18 cellular contexts compared by ENCODE assay signal in genomic region chr1:115436596-115436995, GRCh38.
"Had no signal": no experiment of that assay in that cellular context is flagged by ENCODE, and none has a peak within 500 bp of the region (broad histone marks: within the 10 kb centered on the region; RNA-seq: fewer than 3 reads in every experiment).

No MANE protein-coding gene starts in this region.

- DNase-seq: effector CD4-positive, alpha-beta T cell; endodermal cell; erythroblast; foreskin keratinocyte; kidney glomerular epithelial cell; mesendoderm; naive B cell; occipital lobe; psoas muscle; retina; right lobe of liver; stimulated activated CD4-positive, alpha-beta T cell treated with anti-CD3 and anti-CD28 coated beads, Interleukin-4, amount 100 ng/mL, for 1 hour; stimulated activated CD8-positive, alpha-beta memory T cell treated with anti-CD3 and anti-CD28 coated beads, Interleukin-4, amount 100 ng/mL, for 48 hours; stimulated activated naive CD8-positive, alpha-beta T cell treated with anti-CD3 and anti-CD28 coated beads, Interleukin-15, Interleukin-2, amounts not matched to agents 100 U/mL and 50 U/mL, for 24 hours; thyroid gland had no signal

- H3K9me3 ChIP-seq: psoas muscle, right lobe of liver, suprapubic skin, thyroid gland had no signal

- H3K4me1 ChIP-seq: foreskin keratinocyte, psoas muscle, right lobe of liver, thyroid gland had no signal

- ATAC-seq: foreskin keratinocyte; psoas muscle; right lobe of liver; stimulated activated effector memory CD8-positive, alpha-beta T cell treated with anti-CD3 and anti-CD28 coated beads, Interleukin-12 subunit alpha, Interleukin-12 subunit beta, amount 100 ng/mL, for 72 hours; stimulated activated naive CD8-positive, alpha-beta T cell treated with anti-CD3 and anti-CD28 coated beads, Interleukin-15, Interleukin-2, amounts not matched to agents 100 U/mL and 50 U/mL, for 24 hours had no signal

- H3K27me3 ChIP-seq: right lobe of liver, suprapubic skin, thyroid gland had no signal

- H3K4me3 ChIP-seq: psoas muscle, right lobe of liver, suprapubic skin, thyroid gland had no signal

- H3K36me3 ChIP-seq: right lobe of liver, suprapubic skin, thyroid gland had no signal

- H3K27ac ChIP-seq: foreskin keratinocyte, parathyroid adenoma, psoas muscle, right lobe of liver, suprapubic skin, thyroid gland had no signal
